In genomic region chr17:45161288-45162021, GRCh38 we compare ENCODE assay signal across 1 cellular context.
TF ChIP-seq lines count a peak whose summit lies in the region.

Gene HEXIM2, plus strand, starts transcription at chr17:45161875. Its CDS starts 919 bp downstream, at chr17:45162794.

TF ChIP-seq in HepG2, 621 proteins besides CTCF, POLR2A, EP300 and RAD21 (continued from another document and continues in another):
- no peak for TF ChIP-seq GLMP (CRISPR knock-in tag; IDR thresholded peaks at IDR 0.05; ENCODE audit: borderline replicate concordance)
- no peak; the same call in 1 of the 2 replicates for TF ChIP-seq RFXANK (CRISPR knock-in tag; IDR thresholded peaks at IDR 0.05)
- TF ChIP-seq HOXA9 (CRISPR knock-in tag; IDR thresholded peaks at IDR 0.05; ENCODE audit: borderline replicate concordance), result no peak; the same call in 1 of the 2 replicates
- 0 out of 2 replicates have a peak, but pooled peaks have one; percentile 4 for TF ChIP-seq ZNF777 (CRISPR knock-in tag; IDR thresholded peaks at IDR 0.05)
- TF ChIP-seq ZNF557 (CRISPR knock-in tag; IDR thresholded peaks at IDR 0.05), result 0 out of 2 replicates have a peak, but pooled peaks have one; percentile 41
- TF ChIP-seq ZNF652 (CRISPR knock-in tag; IDR thresholded peaks at IDR 0.05; ENCODE audit: borderline replicate concordance, low read depth), result peak; percentile 67; the same call in 1 of the 2 replicates
- TF ChIP-seq TIGD3 (CRISPR knock-in tag; IDR thresholded peaks at IDR 0.05; ENCODE audit: borderline replicate concordance), result peak; percentile 89; the same call in 1 of the 2 replicates
- no peak for TF ChIP-seq HOXA7 (CRISPR knock-in tag; IDR thresholded peaks at IDR 0.05)
- TF ChIP-seq HHEX (CRISPR knock-in tag; IDR thresholded peaks at IDR 0.05), result no peak
- peak; percentile 57; the same call in 1 of the 2 replicates for TF ChIP-seq MYNN (CRISPR knock-in tag; IDR thresholded peaks at IDR 0.05; ENCODE audit: low read depth)
- TF ChIP-seq PRPF4 (IDR thresholded peaks at IDR 0.05; ENCODE audit: low read depth, low read length, poor library complexity, severe bottlenecking), result peak; percentile 22
- no peak for TF ChIP-seq CBX1 (IDR thresholded peaks at IDR 0.05; ENCODE audit: low read depth)
- no peak for TF ChIP-seq HMGA1 (CRISPR knock-in tag; conservative IDR thresholded peaks at IDR 0.05)
- no peak for TF ChIP-seq ZNF382 (CRISPR knock-in tag; IDR thresholded peaks at IDR 0.05; ENCODE audit: borderline replicate concordance)
- no peak for TF ChIP-seq CSRNP1 (CRISPR knock-in tag; IDR thresholded peaks at IDR 0.05)
- TF ChIP-seq ZSCAN25 (CRISPR knock-in tag; IDR thresholded peaks at IDR 0.05), result no peak; the same call in 1 of the 2 replicates
- peak; percentile 95 for TF ChIP-seq POLR2G (IDR thresholded peaks at IDR 0.05; ENCODE audit: low read depth, low read length)
- TF ChIP-seq ZNF773 (CRISPR knock-in tag; IDR thresholded peaks at IDR 0.05; ENCODE audit: borderline replicate concordance), result no peak
- no peak; the same call in none of the 2 replicates for TF ChIP-seq ZNF790 (CRISPR knock-in tag; IDR thresholded peaks at IDR 0.05; ENCODE audit: borderline replicate concordance)
- no peak for TF ChIP-seq ZNF629 (CRISPR knock-in tag; conservative IDR thresholded peaks at IDR 0.05)
- TF ChIP-seq ZNF275 (CRISPR knock-in tag; IDR thresholded peaks at IDR 0.05; ENCODE audit: borderline replicate concordance), result peak; percentile 69; the same call in 1 of the 2 replicates
- TF ChIP-seq NCOR1 (IDR thresholded peaks at IDR 0.05; ENCODE audit: borderline replicate concordance, low read length), result no peak; the same call in 1 of the 2 replicates
- TF ChIP-seq BORCS8-MEF2B (CRISPR knock-in tag; IDR thresholded peaks at IDR 0.05), result no peak
- TF ChIP-seq MATR3 (CRISPR knock-in tag; IDR thresholded peaks at IDR 0.05), result no peak
- peak; percentile 97 for TF ChIP-seq HCFC1 (IDR thresholded peaks at IDR 0.05; ENCODE audit: low read depth, low read length)
- peak; percentile 54; the same call in 1 of the 2 replicates for TF ChIP-seq RERE (CRISPR knock-in tag; IDR thresholded peaks at IDR 0.05; ENCODE audit: low read depth)
- peak; percentile 37; the same call in 1 of the 2 replicates for TF ChIP-seq TCF7 (IDR thresholded peaks at IDR 0.05; ENCODE audit: low read depth)
- TF ChIP-seq PLSCR1 (CRISPR knock-in tag; IDR thresholded peaks at IDR 0.05; ENCODE audit: borderline replicate concordance), result no peak
- TF ChIP-seq ZFP36 (IDR thresholded peaks at IDR 0.05; ENCODE audit: borderline replicate concordance, low read depth, low read length, partially characterized antibody), result no peak
- peak; percentile 99 for TF ChIP-seq SP4 (CRISPR knock-in tag; IDR thresholded peaks at IDR 0.05)
- TF ChIP-seq RCOR2 (CRISPR knock-in tag; IDR thresholded peaks at IDR 0.05), result 0 out of 2 replicates have a peak, but pooled peaks have one; percentile 9
- TF ChIP-seq MNT (IDR thresholded peaks at IDR 0.05), result peak; percentile 63; the same call in 1 of the 2 replicates
- peak; percentile 88 for TF ChIP-seq TBX3 (IDR thresholded peaks at IDR 0.05; ENCODE audit: borderline replicate concordance)
- peak; percentile 90 for TF ChIP-seq ZZZ3 (CRISPR knock-in tag; IDR thresholded peaks at IDR 0.05; ENCODE audit: borderline replicate concordance)
- TF ChIP-seq GMEB2 (CRISPR knock-in tag; IDR thresholded peaks at IDR 0.05; ENCODE audit: low read depth), result peak; percentile 69; the same call in 1 of the 2 replicates
- TF ChIP-seq TCF12 (IDR thresholded peaks at IDR 0.05), result no peak
- peak; percentile 29; the same call in 1 of the 2 replicates for TF ChIP-seq TCF12 (CRISPR knock-in tag; IDR thresholded peaks at IDR 0.05)
- TF ChIP-seq NR2F2 (IDR thresholded peaks at IDR 0.05; ENCODE audit: borderline replicate concordance, low read depth), result peak; percentile 13; the same call in 1 of the 2 replicates
- TF ChIP-seq ZNF44 (CRISPR knock-in tag; IDR thresholded peaks at IDR 0.05), result 0 out of 2 replicates have a peak, but pooled peaks have one; percentile 22
- TF ChIP-seq KDM6A (CRISPR knock-in tag; IDR thresholded peaks at IDR 0.05; ENCODE audit: low read depth), result no peak
- TF ChIP-seq SIN3A (IDR thresholded peaks at IDR 0.05; ENCODE audit: borderline replicate concordance, low read depth, low read length), result 0 out of 2 replicates have a peak, but pooled peaks have one; percentile 34
- TF ChIP-seq AGO1 (IDR thresholded peaks at IDR 0.05; ENCODE audit: low read depth, low read length, poor library complexity, severe bottlenecking), result no peak
- TF ChIP-seq ZNF430 (CRISPR knock-in tag; IDR thresholded peaks at IDR 0.05), result no peak; the same call in none of the 2 replicates
- peak; percentile 97 for TF ChIP-seq IRF2 (CRISPR knock-in tag; IDR thresholded peaks at IDR 0.05)
- TF ChIP-seq TBX2 (CRISPR knock-in tag; IDR thresholded peaks at IDR 0.05; ENCODE audit: borderline replicate concordance), result peak; percentile 67; the same call in 1 of the 2 replicates
- peak; percentile 92 for TF ChIP-seq KLF12 (CRISPR knock-in tag; IDR thresholded peaks at IDR 0.05; ENCODE audit: borderline replicate concordance)
- TF ChIP-seq ELF4 (CRISPR knock-in tag; IDR thresholded peaks at IDR 0.05; ENCODE audit: borderline replicate concordance), result no peak
- TF ChIP-seq ZNF34 (CRISPR knock-in tag; IDR thresholded peaks at IDR 0.05; ENCODE audit: borderline replicate concordance), result no peak; the same call in 1 of the 2 replicates
- TF ChIP-seq LCORL (IDR thresholded peaks at IDR 0.05), result no peak
- TF ChIP-seq LCORL (CRISPR knock-in tag; IDR thresholded peaks at IDR 0.05), result peak; percentile 94
- TF ChIP-seq ZBTB21 (CRISPR knock-in tag; IDR thresholded peaks at IDR 0.05), result peak; percentile 56; the same call in 1 of the 2 replicates
- TF ChIP-seq RFX5 (IDR thresholded peaks at IDR 0.05; ENCODE audit: low read depth, low read length), result peak; percentile 39; the same call in 1 of the 2 replicates
- peak; percentile 38; the same call in 1 of the 2 replicates for TF ChIP-seq ZNF24 (IDR thresholded peaks at IDR 0.05)
- TF ChIP-seq ZNF703 (CRISPR knock-in tag; IDR thresholded peaks at IDR 0.05; ENCODE audit: borderline replicate concordance), result peak; percentile 94
